Comparison of ENCODE assay signal across 30 cellular contexts in the genomic region with DNA sequence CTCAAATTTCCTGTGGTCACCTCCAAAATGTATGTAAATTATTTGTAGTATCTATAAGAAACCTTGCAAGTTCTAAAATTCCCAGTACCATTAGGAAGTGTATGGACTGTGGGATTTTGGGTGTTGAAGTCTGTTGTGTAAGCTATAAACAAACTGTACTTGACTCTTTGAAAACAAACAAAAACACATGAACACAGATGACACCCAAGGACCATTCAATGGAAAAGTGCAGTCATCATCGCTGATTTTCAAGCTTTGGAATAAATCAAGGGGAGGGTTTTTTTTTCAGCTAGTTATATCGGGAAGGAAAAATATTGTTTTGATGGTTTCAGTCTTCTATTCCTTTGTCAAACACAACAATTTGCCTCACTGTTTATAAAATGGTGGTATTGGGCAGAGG.
"Had no signal": no experiment of that assay in that cellular context is flagged by ENCODE, and none has a peak within 500 bp of the region (broad histone marks: within the 10 kb centered on the region; RNA-seq: fewer than 3 reads in every experiment).

No MANE protein-coding gene starts in this region.

- ATAC-seq: activated CD4-positive, CD25-positive, alpha-beta regulatory T cell treated with anti-CD3 and anti-CD28 coated beads, Interleukin-2, amount 50 U/mL, for 24 hours; naive thymus-derived CD4-positive, alpha-beta T cell had no signal

- H3K27ac Mint-ChIP-seq: activated CD4-positive, alpha-beta memory T cell treated with anti-CD3 and anti-CD28 coated beads, Interleukin-2, amount 10 ng/mL, durations not matched to agents 7 days and 5 days; activated CD4-positive, alpha-beta T cell treated with anti-CD3 and anti-CD28 coated beads, Interleukin-2, amount 10 ng/mL, durations not matched to agents 7 days and 5 days; activated T-cell treated with anti-CD3 and anti-CD28 coated beads, Interleukin-2, amount 50 U/mL, for 24 hours; naive thymus-derived CD4-positive, alpha-beta T cell; T-helper 1 cell treated with Interleukin-12 subunit alpha and Interleukin-12 subunit beta and Interleukin-4 antibody, amounts not matched to agents 30 μg/mL and 1 μg/mL, for 36 hours had no signal

- H3K27me3 ChIP-seq: brain microvascular endothelial cell, esophagus muscularis mucosa, right atrium auricular region, testis, transverse colon had no signal

- DNase-seq: activated CD4-positive, alpha-beta memory T cell treated with anti-CD3 and anti-CD28 coated beads, Interleukin-2, amount 10 ng/mL, durations not matched to agents 7 days and 5 days; activated CD4-positive, alpha-beta T cell treated with anti-CD3 and anti-CD28 coated beads, Interleukin-2, amount 10 ng/mL, durations not matched to agents 7 days and 5 days; activated CD8-positive, alpha-beta memory T cell treated with anti-CD3 and anti-CD28 coated beads, Interleukin-2, amount 50 U/mL, for 48 hours; activated gamma-delta T cell; activated naive CD4-positive, alpha-beta T cell treated with anti-CD3 and anti-CD28 coated beads, Interleukin-2, amount 50 U/mL, for 16 hours; activated T-cell treated with anti-CD3 and anti-CD28 coated beads, Interleukin-2, amount 50 U/mL, for 24 hours; amniotic stem cell; brain microvascular endothelial cell; caudate nucleus; cortex of kidney; foreskin melanocyte; glutamatergic neuron; islet precursor cell; left ventricle myocardium superior; mammary epithelial cell; midbrain; naive thymus-derived CD4-positive, alpha-beta T cell; occipital lobe; stimulated activated CD4-positive, alpha-beta T cell treated with anti-CD3 and anti-CD28 coated beads, Interleukin-15, amount 100 ng/mL, for 24 hours; stimulated activated CD4-positive, alpha-beta T cell treated with anti-CD3 and anti-CD28 coated beads, Interleukin-2, amount 100 ng/mL, for 24 hours; stimulated activated naive CD4-positive, alpha-beta T cell; T1000; testis; transverse colon; WERI-Rb-1 had no signal

- H3K9me3 Mint-ChIP-seq: activated CD4-positive, alpha-beta memory T cell treated with anti-CD3 and anti-CD28 coated beads, Interleukin-2, amount 10 ng/mL, durations not matched to agents 7 days and 5 days; activated CD4-positive, alpha-beta T cell treated with anti-CD3 and anti-CD28 coated beads, Interleukin-2, amount 10 ng/mL, durations not matched to agents 7 days and 5 days; activated T-cell treated with anti-CD3 and anti-CD28 coated beads, Interleukin-2, amount 50 U/mL, for 24 hours; naive thymus-derived CD4-positive, alpha-beta T cell; neural crest cell; T-helper 1 cell treated with Interleukin-12 subunit alpha and Interleukin-12 subunit beta and Interleukin-4 antibody, amounts not matched to agents 30 μg/mL and 1 μg/mL, for 36 hours had no signal

- H3K27me3 Mint-ChIP-seq: activated CD4-positive, alpha-beta memory T cell treated with anti-CD3 and anti-CD28 coated beads, Interleukin-2, amount 10 ng/mL, durations not matched to agents 7 days and 5 days; activated CD4-positive, alpha-beta T cell treated with anti-CD3 and anti-CD28 coated beads, Interleukin-2, amount 10 ng/mL, durations not matched to agents 7 days and 5 days; activated T-cell treated with anti-CD3 and anti-CD28 coated beads, Interleukin-2, amount 50 U/mL, for 24 hours; naive thymus-derived CD4-positive, alpha-beta T cell had no signal

- H3K4me3 ChIP-seq: esophagus muscularis mucosa, right atrium auricular region, testis, transverse colon had no signal

- H3K4me3 Mint-ChIP-seq: activated CD4-positive, alpha-beta memory T cell treated with anti-CD3 and anti-CD28 coated beads, Interleukin-2, amount 10 ng/mL, durations not matched to agents 7 days and 5 days; activated CD4-positive, alpha-beta T cell treated with anti-CD3 and anti-CD28 coated beads, Interleukin-2, amount 10 ng/mL, durations not matched to agents 7 days and 5 days; activated T-cell treated with anti-CD3 and anti-CD28 coated beads, Interleukin-2, amount 50 U/mL, for 24 hours; naive thymus-derived CD4-positive, alpha-beta T cell; neural crest cell; T-helper 1 cell treated with Interleukin-12 subunit alpha and Interleukin-12 subunit beta and Interleukin-4 antibody, amounts not matched to agents 30 μg/mL and 1 μg/mL, for 36 hours had no signal

- H3K36me3 ChIP-seq: right atrium auricular region, transverse colon, WERI-Rb-1 had no signal

- H3K9me3 ChIP-seq: esophagus muscularis mucosa, right atrium auricular region, testis, transverse colon had no signal

- H3K27ac ChIP-seq: brain microvascular endothelial cell, esophagus muscularis mucosa, right atrium auricular region, transverse colon, WERI-Rb-1 had no signal
